Comparison of ENCODE assay signal across 8 cellular contexts in the genomic region with DNA sequence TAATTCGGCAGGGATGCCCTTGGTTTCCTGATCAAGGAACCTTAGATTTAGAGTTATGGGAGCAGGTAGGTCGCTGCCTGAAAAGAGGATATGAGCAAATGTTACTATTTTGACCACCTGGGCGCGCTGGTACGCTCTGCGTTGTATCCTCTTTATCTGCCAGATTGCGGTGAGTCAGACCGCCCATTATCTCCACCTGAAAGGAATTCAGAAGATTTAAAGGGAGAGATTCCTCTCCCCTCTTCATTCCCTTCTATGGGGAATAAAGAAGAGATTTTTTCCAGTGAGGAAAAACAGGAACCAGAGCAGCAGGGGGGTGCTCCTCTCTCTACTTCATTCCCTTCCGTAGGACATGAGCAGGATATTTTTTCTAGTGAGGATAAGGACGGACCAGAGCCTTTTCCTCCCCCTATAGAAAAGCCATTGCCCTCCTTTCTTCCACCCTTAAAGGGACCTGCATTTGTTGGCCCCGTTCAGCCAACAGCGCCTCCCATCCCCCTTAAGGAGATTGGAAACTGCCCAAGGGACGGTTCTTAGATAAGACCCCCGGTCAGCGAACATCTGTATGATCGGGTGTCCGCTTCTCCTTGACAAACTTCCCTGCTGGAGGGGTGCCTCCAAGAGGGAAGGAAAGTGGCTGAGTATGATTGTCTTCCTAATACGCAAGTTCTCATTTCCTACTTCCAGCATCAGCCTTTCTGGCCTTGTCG. TPM values are rescaled to one million over a fixed set of nuclear protein-coding genes. Genes with fewer than 3 reads are reported as not detected.
DNase-seq lines count a peak whose midpoint lies in the region; ATAC-seq, FAIRE-seq and TF ChIP-seq lines count a peak whose summit lies in the region.

No MANE protein-coding gene starts in this region.

- in situ Hi-C loops in K562 (cut with MboI) = loop anchor here (10.0 kb wide), 1 partner anchor 108 kb away; the partner anchor contains the start of gene ODF2L

- WGBS in K562 (ENCODE audit: insufficient coverage, low coverage, missing lambda C conversion rate) = 5% methylated on average over 17 of the region's 19 CpGs
- 69 to 73% methylated on average over 19 of the region's 19 CpGs for WGBS in upper lobe of left lung, 2 donors

- no peak overlapping the region for H2AFZ ChIP-seq in K562 (ENCODE audit: low read depth, low read length)

- BruUV-seq in K562 (replicated peaks; lab: Mats Ljungman, UMichigan) = no TSS peak

- FAIRE-seq in K562 (lab: Jason Lieb, UNC) = no peak

- H3K79me2 ChIP-seq in K562 (ENCODE audit: control insufficient read depth, insufficient read depth, low read length) = no peaks in the 10 kb centered on the region

- CTCF ChIA-PET in K562 (lab: Yijun Ruan, JAX; ENCODE audit: low intra/inter-chr PET ratio) = interaction anchor here (1.7 to 4.1 kb wide), 2 partner anchors 84 to 122 kb away, joined by 9 to 29 read pairs; no protein-coding TSS in a partner anchor

- TF ChIP-seq EP300 in K562 (IDR thresholded peaks at IDR 0.05; ENCODE audit: low read length) = no peak
- TF ChIP-seq EP300 in upper lobe of left lung (IDR thresholded peaks at IDR 0.05) = no peak

- H3K9me3 ChIP-seq in K562 (replicated peaks; ENCODE audit: control insufficient read depth, insufficient read depth, low read depth, low read length) (no peaks in the 10 kb centered on the region; the same call in 1 of the 2 replicates), upper lobe of left lung (no peaks in the 10 kb centered on the region)

- no peaks in the 10 kb centered on the region for H3K36me3 ChIP-seq in K562 (ENCODE audit: control insufficient read depth, insufficient read depth, low read length)
- no peaks in the 10 kb centered on the region for H3K36me3 ChIP-seq in upper lobe of left lung

- H3K27me3 ChIP-seq in K562 (ENCODE audit: control insufficient read depth in 2 of 2, insufficient read depth in 2 of 2, low read length in 2 of 2) (peaks cover 13 to 26% of the 10 kb centered on the region in 2 experiments; a peak in 3 of 5 replicates), upper lobe of left lung (no peaks in the 10 kb centered on the region)

- TF ChIP-seq CTCF in K562 (IDR thresholded peaks at IDR 0.05 in 2 of 3, conservative IDR thresholded peaks at IDR 0.05 in 1 of 3; ENCODE audit: insufficient read depth in 2 of 3, low read depth in 1 of 3, low read length in 3 of 3) (no peak; a peak in 1 of 6 replicates), upper lobe of left lung (IDR thresholded peaks at IDR 0.05) (no peak)

- DNase-seq in LoVo (ENCODE audit: low spot score) (peak; percentile 51), K562 (ENCODE audit: extremely low read depth in 1 of 4, low spot score in 3 of 4) (peak in 1 of 4 experiments; percentile 23), left colon (peak; percentile 63 to 75), upper lobe of left lung (no peak), NCI-H187 treated with DMSO at 0.1 percent for 48 hours (lab: John Stamatoyannopoulos, UW) (no peak), hepatic stellate cell (ENCODE audit: low spot score) (no peak), epidermal melanocyte (ENCODE audit: insufficient read length, low spot score) (no peak)

- TF ChIP-seq POLR2A in K562 (conservative IDR thresholded peaks at IDR 0.05) (no peak), upper lobe of left lung (IDR thresholded peaks at IDR 0.05) (no peak)

- ATAC-seq in GM18909 (IDR thresholded peaks at IDR 0.05; ENCODE audit: poor library complexity, unreplicated experiment) = peak; percentile 49
- peak; percentile 46 for ATAC-seq in K562
- peak; percentile 74 for ATAC-seq in left colon
- ATAC-seq in upper lobe of left lung (ENCODE audit: low FRiP score in 2 of 2) = peak in 1 of 2 donors; percentile 20

- H4K20me1 ChIP-seq in K562 (replicated peaks; ENCODE audit: control insufficient read depth, insufficient read depth, low read length) = no peaks in the 10 kb centered on the region

- intact Hi-C loops in K562 (cut with micrococcal nuclease) = loop anchor here (1.0 to 5.0 kb wide), 2 partner anchors 84 to 249 kb away; no protein-coding TSS in a partner anchor
- intact Hi-C loops in left colon (cut with DNase I, micrococcal nuclease) = no loop called here

- no peak for TF ChIP-seq RAD21 in K562 (CRISPR knock-in tag; conservative IDR thresholded peaks at IDR 0.05 in 1 of 2, IDR thresholded peaks at IDR 0.05 in 1 of 2)

- no peaks in the 10 kb centered on the region for H3K9me1 ChIP-seq in K562 (ENCODE audit: control insufficient read depth, insufficient read depth, low read length)

- no peak overlapping the region for H3K9ac ChIP-seq in K562 (ENCODE audit: insufficient read depth in 1 of 2, low read depth in 2 of 2, low read length in 2 of 2)

- H3K4me3 ChIP-seq in K562 = no peak overlapping the region
- H3K4me3 ChIP-seq in upper lobe of left lung = peak overlapping the region in 3 of 4 donors; percentile 13 to 46 (median 25)

- no peak overlapping the region for H3K27ac ChIP-seq in K562 (ENCODE audit: extremely low read depth, low read depth, low read length)
- H3K27ac ChIP-seq in upper lobe of left lung = peak overlapping the region in 3 of 4 donors; percentile 52 to 81 (median 62)

- POLR2A ChIA-PET in K562 (lab: Yijun Ruan, JAX) = interaction anchor here (0.6 kb wide), 1 partner anchor 216 kb away, joined by 3 read pairs; no protein-coding TSS in a partner anchor

- H3K4me1 ChIP-seq in K562 (replicated peaks in 1 of 2; ENCODE audit: control insufficient read depth in 2 of 2, insufficient read depth in 2 of 2, low read length in 2 of 2) (no peaks in the 10 kb centered on the region; a peak in 1 of 5 replicates), upper lobe of left lung (peaks cover 0 to 32% (median 9%) of the 10 kb centered on the region in 4 donors)

- no peak overlapping the region for H3K4me2 ChIP-seq in K562 (ENCODE audit: insufficient read depth, low read length)

TF ChIP-seq in K562, 482 proteins besides CTCF, POLR2A, EP300 and RAD21 (continues in another document):
- TF ChIP-seq CGGBP1 (CRISPR knock-in tag; IDR thresholded peaks at IDR 0.05) = no peak
- TF ChIP-seq GTF2B (IDR thresholded peaks at IDR 0.05; ENCODE audit: extremely low read depth, insufficient read length) = no peak
- TF ChIP-seq SNAPC5 (CRISPR knock-in tag; IDR thresholded peaks at IDR 0.05) = no peak

RNA-seq across cellular contexts. Expression of gene CLCA1, which starts 34.1 kb away (rescaled TPM):
- total RNA-seq in K562 (2011; cell fraction: chromatin; rRNA removed; ENCODE audit: low replicate concordance) = 0.09 TPM in 1 of 2 replicates, not detected in the other
- 0.13 and 0.17 TPM in 2 replicates for total RNA-seq in K562 (2011; cell fraction: nucleolus; rRNA removed)
- total RNA-seq in K562 (2011; cell fraction: nucleoplasm; rRNA removed) = not detected in 2 replicates
- total RNA-seq in K562 (2014; rRNA removed) (not detected in 2 replicates), K562 (2014; rRNA removed; fragmentation: Illumina TruSeq; extraction: Trizol) (not detected in 2 replicates), K562 (2015; rRNA removed; fragmentation: Illumina TruSeq; extraction: Trizol) (not detected in 2 replicates), K562 (2021) (0.04 and 0.22 TPM in 2 replicates), left colon (100 to 1,000 TPM; 848 to 970 TPM), upper lobe of left lung (under 1 TPM in 2 of 6 donors, not detected in 4; 0.11 to 0.27 TPM)
- polyA plus RNA-seq in K562 (2011; rRNA removed) (0.03 and 0.08 TPM in 2 replicates), K562 (2014; fragmentation: Illumina TruSeq; extraction: Trizol) (0.08 TPM in 1 of 2 replicates, not detected in the other), K562 (2014; fragmentation: Nextera tagmentation; extraction: Ambion mirVana) (under 1 TPM in 1 of 2 experiments, not detected in 1; 0.03 TPM), K562 (2014; rRNA removed) (not detected in 2 replicates)
- 0.03 TPM in 1 of 2 replicates, not detected in the other for polyA plus RNA-seq in K562 (2011; cell fraction: cytosol; rRNA removed)
- 0.09 TPM in 1 of 2 replicates, not detected in the other for polyA plus RNA-seq in K562 (2011; cell fraction: nucleus; rRNA removed)
- polyA plus RNA-seq in K562 (2012) = 0.07 TPM in 1 of 2 replicates, not detected in the other
- 0.09 and 0.11 TPM in 2 replicates for polyA minus RNA-seq in K562 (2011; rRNA and poly(A)+ RNA removed)
- polyA minus RNA-seq in K562 (2011; cell fraction: cytosol; rRNA and poly(A)+ RNA removed) = not detected in 2 replicates
- not detected in 2 replicates for polyA minus RNA-seq in K562 (2011; cell fraction: nucleus; rRNA and poly(A)+ RNA removed)

RNA-seq across cellular contexts. Expression of gene CLCA4, which starts 44.0 kb away (rescaled TPM):
- total RNA-seq in K562 (2011; cell fraction: chromatin; rRNA removed; ENCODE audit: low replicate concordance) = not detected in 2 replicates
- total RNA-seq in K562 (2011; cell fraction: nucleolus; rRNA removed) = not detected in 2 replicates
- not detected in 2 replicates for total RNA-seq in K562 (2011; cell fraction: nucleoplasm; rRNA removed)
- not detected in 2 replicates for total RNA-seq in K562 (2014; rRNA removed)
- total RNA-seq in K562 (2014; rRNA removed; fragmentation: Illumina TruSeq; extraction: Trizol) = not detected in 2 replicates
- not detected in 2 replicates for total RNA-seq in K562 (2015; rRNA removed; fragmentation: Illumina TruSeq; extraction: Trizol)
- not detected in 2 replicates for total RNA-seq in K562 (2021)
- not detected in 2 replicates for polyA plus RNA-seq in K562 (2011; rRNA removed)
- not detected in 2 replicates for polyA plus RNA-seq in K562 (2011; cell fraction: cytosol; rRNA removed)
- polyA plus RNA-seq in K562 (2011; cell fraction: nucleus; rRNA removed) = not detected in 2 replicates
- not detected in 2 replicates for polyA plus RNA-seq in K562 (2012)
- polyA plus RNA-seq in K562 (2014; fragmentation: Illumina TruSeq; extraction: Trizol) = not detected in 2 replicates
- polyA plus RNA-seq in K562 (2014; fragmentation: Nextera tagmentation; extraction: Ambion mirVana) = not detected
- not detected in 2 replicates for polyA plus RNA-seq in K562 (2014; rRNA removed)
- polyA minus RNA-seq in K562 (2011; rRNA and poly(A)+ RNA removed) = not detected in 2 replicates
- not detected in 2 replicates for polyA minus RNA-seq in K562 (2011; cell fraction: cytosol; rRNA and poly(A)+ RNA removed)
- polyA minus RNA-seq in K562 (2011; cell fraction: nucleus; rRNA and poly(A)+ RNA removed) = not detected in 2 replicates
- total RNA-seq in left colon = 1,000 to 10,000 TPM; 1,175 to 1,664 TPM
- 1 to 10 TPM in 1 of 6 donors, not detected in 5; 1.0 TPM for total RNA-seq in upper lobe of left lung

Comparison
In these comparisons a context has a peak if more than half of its experiments do, and no peak if none do; other contexts are left out.
1. DNase-seq: peak in LoVo (single experiment) and left colon (2 of 2); none in upper lobe of left lung (0 of 2), NCI-H187 treated with DMSO at 0.1 percent for 48 hours (single experiment), hepatic stellate cell (single experiment) and epidermal melanocyte (single experiment).
2. RNA of gene CLCA1, which starts 34.1 kb away (total RNA-seq): 848 to 970 TPM in left colon; 0.04 to 0.22 TPM in K562 and 0.11 to 0.27 TPM in upper lobe of left lung; every median in the first group is over 100 times any median in the second.
3. RNA of gene CLCA4, which starts 44.0 kb away (total RNA-seq): 1,175 to 1,664 TPM in left colon; 1.0 TPM in upper lobe of left lung and not detected in K562; every median in the first group is over 100 times any median in the second.